ENCODE assay signal across 19 cellular contexts in genomic region chr14:100539766-100540140, GRCh38. TPM values are rescaled to one million over a fixed set of nuclear protein-coding genes. Genes with fewer than 3 reads are reported as not detected.
"Had no signal": no experiment of that assay in that cellular context is flagged by ENCODE, and none has a peak within 500 bp of the region (broad histone marks: within the 10 kb centered on the region; RNA-seq: fewer than 3 reads in every experiment).

No MANE protein-coding gene starts in this region.

- H3K27ac ChIP-seq: cardiac muscle cell, coronary artery, epithelial cell of prostate, gastrocnemius medialis, SJSA1 had no signal

- H3K9me3 Mint-ChIP-seq: activated naive CD8-positive, alpha-beta T cell treated with anti-CD3 and anti-CD28 coated beads, Interleukin-2, amount 50 U/mL, for 24 hours; activated T-cell treated with anti-CD3 and anti-CD28 coated beads, Interleukin-2, amount 50 U/mL, for 24 hours; effector memory CD8-positive, alpha-beta T cell; naive thymus-derived CD4-positive, alpha-beta T cell; stimulated activated effector memory CD8-positive, alpha-beta T cell treated with anti-CD3 and anti-CD28 coated beads, Interleukin-12 subunit alpha, Interleukin-12 subunit beta, amount 100 ng/mL, for 72 hours had no signal

- H3K36me3 ChIP-seq: cardiac muscle cell, gastrocnemius medialis, SJSA1 had no signal

- H3K4me3 Mint-ChIP-seq: activated CD8-positive, alpha-beta memory T cell treated with anti-CD3 and anti-CD28 coated beads, Interleukin-2, amount 10 ng/mL, durations not matched to agents 7 days and 5 days; activated naive CD8-positive, alpha-beta T cell treated with anti-CD3 and anti-CD28 coated beads, Interleukin-2, amount 50 U/mL, for 24 hours; activated T-cell treated with anti-CD3 and anti-CD28 coated beads, Interleukin-2, amount 50 U/mL, for 24 hours; effector memory CD8-positive, alpha-beta T cell; naive thymus-derived CD4-positive, alpha-beta T cell; stimulated activated effector memory CD8-positive, alpha-beta T cell treated with anti-CD3 and anti-CD28 coated beads, Interleukin-12 subunit alpha, Interleukin-12 subunit beta, amount 100 ng/mL, for 72 hours had no signal

- DNase-seq: activated CD4-positive, alpha-beta T cell treated with anti-CD3 and anti-CD28 coated beads, Interleukin-2, amount 50 U/mL, for 48 hours; activated CD4-positive, CD25-positive, alpha-beta regulatory T cell treated with anti-CD3 and anti-CD28 coated beads, Interleukin-2, amount 50 U/mL, for 72 hours; activated CD8-positive, alpha-beta memory T cell treated with anti-CD3 and anti-CD28 coated beads, Interleukin-2, amount 10 ng/mL, durations not matched to agents 7 days and 5 days; activated gamma-delta T cell; activated naive CD8-positive, alpha-beta T cell treated with anti-CD3 and anti-CD28 coated beads, Interleukin-2, amount 50 U/mL, for 24 hours; activated T-cell treated with anti-CD3 and anti-CD28 coated beads, Interleukin-2, amount 50 U/mL, for 24 hours; effector memory CD8-positive, alpha-beta T cell; gastrocnemius medialis; midbrain; naive thymus-derived CD4-positive, alpha-beta T cell; SW 1271 had no signal

- H3K36me3 Mint-ChIP-seq: activated CD8-positive, alpha-beta memory T cell treated with anti-CD3 and anti-CD28 coated beads, Interleukin-2, amount 10 ng/mL, durations not matched to agents 7 days and 5 days; naive thymus-derived CD4-positive, alpha-beta T cell; stimulated activated effector memory CD8-positive, alpha-beta T cell treated with anti-CD3 and anti-CD28 coated beads, Interleukin-12 subunit alpha, Interleukin-12 subunit beta, amount 100 ng/mL, for 72 hours had no signal

- H3K4me1 ChIP-seq: gastrocnemius medialis, SJSA1 had no signal

- H3K27me3 Mint-ChIP-seq: activated CD8-positive, alpha-beta memory T cell treated with anti-CD3 and anti-CD28 coated beads, Interleukin-2, amount 10 ng/mL, durations not matched to agents 7 days and 5 days; activated naive CD8-positive, alpha-beta T cell treated with anti-CD3 and anti-CD28 coated beads, Interleukin-2, amount 50 U/mL, for 24 hours; activated T-cell treated with anti-CD3 and anti-CD28 coated beads, Interleukin-2, amount 50 U/mL, for 24 hours; effector memory CD8-positive, alpha-beta T cell; naive thymus-derived CD4-positive, alpha-beta T cell had no signal

- H3K4me1 Mint-ChIP-seq: activated CD8-positive, alpha-beta memory T cell treated with anti-CD3 and anti-CD28 coated beads, Interleukin-2, amount 10 ng/mL, durations not matched to agents 7 days and 5 days; activated naive CD8-positive, alpha-beta T cell treated with anti-CD3 and anti-CD28 coated beads, Interleukin-2, amount 50 U/mL, for 24 hours; stimulated activated effector memory CD8-positive, alpha-beta T cell treated with anti-CD3 and anti-CD28 coated beads, Interleukin-12 subunit alpha, Interleukin-12 subunit beta, amount 100 ng/mL, for 72 hours had no signal

- H3K27ac Mint-ChIP-seq: activated CD8-positive, alpha-beta memory T cell treated with anti-CD3 and anti-CD28 coated beads, Interleukin-2, amount 10 ng/mL, durations not matched to agents 7 days and 5 days; activated naive CD8-positive, alpha-beta T cell treated with anti-CD3 and anti-CD28 coated beads, Interleukin-2, amount 50 U/mL, for 24 hours; activated T-cell treated with anti-CD3 and anti-CD28 coated beads, Interleukin-2, amount 50 U/mL, for 24 hours; effector memory CD8-positive, alpha-beta T cell; naive thymus-derived CD4-positive, alpha-beta T cell; stimulated activated effector memory CD8-positive, alpha-beta T cell treated with anti-CD3 and anti-CD28 coated beads, Interleukin-12 subunit alpha, Interleukin-12 subunit beta, amount 100 ng/mL, for 72 hours had no signal

- H3K4me3 ChIP-seq: cardiac muscle cell, coronary artery, gastrocnemius medialis, lung, SJSA1, smooth muscle cell, tibial nerve had no signal

- H3K9me3 ChIP-seq: gastrocnemius medialis, SJSA1, tibial nerve had no signal

- H3K27me3 ChIP-seq: cardiac muscle cell, gastrocnemius medialis, SJSA1, tibial nerve had no signal

- ATAC-seq: activated CD8-positive, alpha-beta memory T cell treated with anti-CD3 and anti-CD28 coated beads, Interleukin-2, amount 10 ng/mL, durations not matched to agents 7 days and 5 days; activated naive CD8-positive, alpha-beta T cell treated with anti-CD3 and anti-CD28 coated beads, Interleukin-2, amount 50 U/mL, for 24 hours; effector memory CD8-positive, alpha-beta T cell; gastrocnemius medialis; naive thymus-derived CD4-positive, alpha-beta T cell; stimulated activated effector memory CD8-positive, alpha-beta T cell treated with anti-CD3 and anti-CD28 coated beads, Interleukin-12 subunit alpha, Interleukin-12 subunit beta, amount 100 ng/mL, for 72 hours had no signal

RNA-seq across cellular contexts. Expression of gene BEGAIN, which starts 47.5 kb away (rescaled TPM):
- total RNA-seq: cardiac muscle cell, SJSA1 had no signal
